Comparison of ENCODE assay signal across 1 cellular context in the genomic region with DNA sequence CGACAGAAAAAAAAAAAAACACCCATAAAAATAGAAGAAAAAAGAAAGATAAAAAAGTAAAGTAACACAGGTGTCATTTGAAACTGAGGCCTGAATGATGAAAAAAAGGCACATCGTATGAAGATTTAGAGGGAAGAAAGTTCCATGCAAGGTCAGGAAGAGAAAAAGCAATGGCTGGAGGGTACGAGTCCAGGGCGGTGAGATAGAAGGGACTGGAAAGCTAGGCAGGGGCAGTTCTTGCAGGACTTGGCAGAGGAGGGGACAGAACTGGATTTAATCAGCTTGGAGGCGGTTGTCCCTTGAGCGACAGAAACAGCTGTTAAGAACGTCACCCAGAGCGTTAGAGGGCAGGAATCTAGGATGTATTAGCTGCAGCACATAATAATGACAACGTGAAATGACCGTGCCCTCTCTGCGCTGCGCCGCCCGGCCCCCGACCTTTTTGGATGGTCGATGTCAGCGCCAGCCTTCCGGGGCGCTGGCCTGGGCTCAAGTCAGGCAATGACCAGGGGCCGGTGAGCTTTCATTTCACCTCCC.
TF ChIP-seq lines count a peak whose summit lies in the region.

No MANE protein-coding gene starts in this region.

TF ChIP-seq in K562, 482 proteins besides CTCF, POLR2A, EP300 and RAD21 (continued from another document):
- TF ChIP-seq, protein P1, sequence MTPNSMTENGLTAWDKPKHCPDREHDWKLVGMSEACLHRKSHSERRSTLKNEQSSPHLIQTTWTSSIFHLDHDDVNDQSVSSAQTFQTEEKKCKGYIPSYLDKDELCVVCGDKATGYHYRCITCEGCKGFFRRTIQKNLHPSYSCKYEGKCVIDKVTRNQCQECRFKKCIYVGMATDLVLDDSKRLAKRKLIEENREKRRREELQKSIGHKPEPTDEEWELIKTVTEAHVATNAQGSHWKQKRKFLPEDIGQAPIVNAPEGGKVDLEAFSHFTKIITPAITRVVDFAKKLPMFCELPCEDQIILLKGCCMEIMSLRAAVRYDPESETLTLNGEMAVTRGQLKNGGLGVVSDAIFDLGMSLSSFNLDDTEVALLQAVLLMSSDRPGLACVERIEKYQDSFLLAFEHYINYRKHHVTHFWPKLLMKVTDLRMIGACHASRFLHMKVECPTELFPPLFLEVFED (CRISPR knock-in tag; conservative IDR thresholded peaks at IDR 0.05): no peak
- TF ChIP-seq NKRF (IDR thresholded peaks at IDR 0.05; ENCODE audit: borderline replicate concordance) (peak; percentile 84; the same call in 1 of the 2 replicates), CHD4 (IDR thresholded peaks at IDR 0.05; ENCODE audit: insufficient read depth, insufficient replicate concordance, low read depth, low read length, poor library complexity, severe bottlenecking) (no peak), ARID3B (CRISPR knock-in tag; IDR thresholded peaks at IDR 0.05; ENCODE audit: borderline replicate concordance) (no peak), POLR2G (IDR thresholded peaks at IDR 0.05; ENCODE audit: low read depth, low read length) (no peak), NFE2 (IDR thresholded peaks at IDR 0.05; ENCODE audit: low read depth) (peak; percentile 4; the same call in 1 of the 2 replicates), PHF21A (IDR thresholded peaks at IDR 0.05; ENCODE audit: borderline replicate concordance, low read depth) (no peak), MLLT1 (IDR thresholded peaks at IDR 0.05) (0 out of 4 replicates have a peak, but pooled peaks of 1 of the 2 experiments have one; percentile 43), SOX6 (IDR thresholded peaks at IDR 0.05) (no peak), ARID2 (IDR thresholded peaks at IDR 0.05) (no peak), JUND (IDR thresholded peaks at IDR 0.05; ENCODE audit: borderline replicate concordance, low read depth, low read length) (no peak; the same call in 1 of the 2 replicates), JUND (tag; IDR thresholded peaks at IDR 0.05; ENCODE audit: borderline replicate concordance, low read depth, low read length) (peak; percentile 55; the same call in 1 of the 3 replicates), TBP (optimal IDR thresholded peaks at IDR 0.05; ENCODE audit: low read depth, low read length) (no peak)
- TF ChIP-seq, protein P2, sequence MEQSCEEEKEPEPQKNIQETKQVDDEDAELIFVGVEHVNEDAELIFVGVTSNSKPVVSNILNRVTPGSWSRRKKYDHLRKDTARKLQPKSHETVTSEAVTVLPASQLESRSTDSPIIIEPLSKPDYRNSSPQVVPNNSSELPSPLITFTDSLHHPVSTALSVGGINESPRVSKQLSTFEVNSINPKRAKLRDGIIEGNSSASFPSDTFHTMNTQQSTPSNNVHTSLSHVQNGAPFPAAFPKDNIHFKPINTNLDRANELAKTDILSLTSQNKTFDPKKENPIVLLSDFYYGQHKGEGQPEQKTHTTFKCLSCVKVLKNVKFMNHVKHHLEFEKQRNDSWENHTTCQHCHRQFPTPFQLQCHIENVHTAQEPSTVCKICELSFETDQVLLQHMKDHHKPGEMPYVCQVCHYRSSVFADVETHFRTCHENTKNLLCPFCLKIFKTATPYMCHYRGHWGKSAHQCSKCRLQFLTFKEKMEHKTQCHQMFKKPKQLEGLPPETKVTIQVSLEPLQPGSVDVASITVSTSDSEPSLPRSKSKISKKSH (CRISPR knock-in tag; IDR thresholded peaks at IDR 0.05): no peak
